In the genomic region with DNA sequence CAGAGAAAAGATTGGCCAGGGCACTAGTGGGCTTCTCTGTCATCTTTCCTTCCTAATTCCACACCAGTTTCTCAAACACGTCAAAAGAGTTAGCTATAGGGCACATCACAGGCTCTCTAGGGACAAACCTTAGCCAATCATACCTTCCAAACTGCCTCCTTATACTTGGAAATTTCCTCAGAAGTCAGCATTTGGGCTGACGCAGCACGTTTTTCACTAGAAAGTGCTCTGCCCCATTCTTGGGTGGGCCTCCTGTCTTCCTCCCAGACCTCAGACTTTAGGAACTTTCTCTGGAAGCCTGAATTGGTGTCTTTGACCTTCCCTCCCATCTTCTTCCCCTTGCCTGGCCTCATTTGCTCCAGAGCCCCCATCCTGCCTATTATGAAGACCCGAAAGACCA, we compare ENCODE assay signal across 8 cellular contexts. TPM values are rescaled to one million over a fixed set of nuclear protein-coding genes. Genes with fewer than 3 reads are reported as not detected.
DNase-seq lines count a peak whose midpoint lies in the region; ATAC-seq lines count a peak whose summit lies in the region.

No MANE protein-coding gene starts in this region.

- H3K27me3 Mint-ChIP-seq in IgD-negative memory B cell: peaks cover 5% of the 10 kb centered on the region
- peaks cover 6% of the 10 kb centered on the region for H3K27me3 Mint-ChIP-seq in activated naive CD8-positive, alpha-beta T cell
- peaks cover 11 to 12% of the 10 kb centered on the region in 2 donors for H3K27me3 Mint-ChIP-seq in stimulated activated naive B cell treated with anti-CD40 and anti-IgM and Interleukin-4, amounts not matched to agents 10 μg/mL and 1 μg/mL and 100 μg/mL, for 72 hours

- no peak overlapping the region; the same call in 1 of the 2 replicates for H3K9ac ChIP-seq in iPS-20b (ENCODE audit: low read depth, low read length)

- H3K9me3 Mint-ChIP-seq in IgD-negative memory B cell: no peaks in the 10 kb centered on the region
- H3K9me3 Mint-ChIP-seq in activated naive CD8-positive, alpha-beta T cell (ENCODE audit: low read depth): no peaks in the 10 kb centered on the region
- H3K9me3 Mint-ChIP-seq in stimulated activated naive B cell treated with anti-CD40 and anti-IgM and Interleukin-4, amounts not matched to agents 10 μg/mL and 1 μg/mL and 100 μg/mL, for 72 hours: no peaks in the 10 kb centered on the region

- peaks cover 11 to 17% (median 16%) of the 10 kb centered on the region in 3 donors for H3K4me1 Mint-ChIP-seq in IgD-negative memory B cell
- H3K4me1 Mint-ChIP-seq in activated naive CD8-positive, alpha-beta T cell (ENCODE audit: low read depth): peaks cover 19% of the 10 kb centered on the region
- H3K4me1 Mint-ChIP-seq in stimulated activated naive B cell treated with anti-CD40 and anti-IgM and Interleukin-4, amounts not matched to agents 10 μg/mL and 1 μg/mL and 100 μg/mL, for 72 hours: peaks cover 14 to 26% of the 10 kb centered on the region in 2 donors

- peak overlapping the region; percentile 79 for H3K4me3 ChIP-seq in iPS-20b (ENCODE audit: low read length)

- H3K36me3 ChIP-seq in iPS-20b (ENCODE audit: insufficient read depth, low read depth, low read length): no peaks in the 10 kb centered on the region

- peak overlapping the region in 1 of 3 donors; percentile 90 for H3K27ac Mint-ChIP-seq in IgD-negative memory B cell
- H3K27ac Mint-ChIP-seq in activated naive CD8-positive, alpha-beta T cell: no peak overlapping the region
- H3K27ac Mint-ChIP-seq in stimulated activated naive B cell treated with anti-CD40 and anti-IgM and Interleukin-4, amounts not matched to agents 10 μg/mL and 1 μg/mL and 100 μg/mL, for 72 hours: peak overlapping the region; percentile 96

- no peak for DNase-seq in stimulated activated naive B cell treated with anti-CD40 and anti-IgM and Interleukin-4, amounts not matched to agents 10 μg/mL and 1 μg/mL and 100 μg/mL, for 72 hours
- DNase-seq in NCI-H1436 (lab: John Stamatoyannopoulos, UW) (no peak), UCSD-AML1 (lab: John Stamatoyannopoulos, UW; ENCODE audit: unreplicated experiment) (no peak), left lobe of liver (ENCODE audit: low spot score) (no peak)

- no peak for ATAC-seq in stimulated activated naive B cell treated with anti-CD40 and anti-IgM and Interleukin-4, amounts not matched to agents 10 μg/mL and 1 μg/mL and 100 μg/mL, for 72 hours (replicated peaks)
- no peak for ATAC-seq in GM19397 (IDR thresholded peaks at IDR 0.05; ENCODE audit: unreplicated experiment)
- ATAC-seq in left lobe of liver: no peak

- H3K9me3 ChIP-seq in iPS-20b (ENCODE audit: insufficient read depth, low read depth, low read length): no peaks in the 10 kb centered on the region

- H3K27me3 ChIP-seq in iPS-20b (ENCODE audit: insufficient read depth, low read length): peaks cover 63% of the 10 kb centered on the region

- H3K4me1 ChIP-seq in iPS-20b (ENCODE audit: insufficient read depth, low read length): peaks cover 7% of the 10 kb centered on the region

- H3K36me3 Mint-ChIP-seq in IgD-negative memory B cell: peaks cover 6% of the 10 kb centered on the region
- H3K36me3 Mint-ChIP-seq in activated naive CD8-positive, alpha-beta T cell: no peaks in the 10 kb centered on the region
- peaks cover 3 to 10% of the 10 kb centered on the region in 2 donors for H3K36me3 Mint-ChIP-seq in stimulated activated naive B cell treated with anti-CD40 and anti-IgM and Interleukin-4, amounts not matched to agents 10 μg/mL and 1 μg/mL and 100 μg/mL, for 72 hours

- no peak overlapping the region for H3K27ac ChIP-seq in iPS-20b (ENCODE audit: low read length)

- peak overlapping the region; percentile 97 to 100 (median 98) for H3K4me3 Mint-ChIP-seq in IgD-negative memory B cell
- H3K4me3 Mint-ChIP-seq in activated naive CD8-positive, alpha-beta T cell: peak overlapping the region; percentile 94
- H3K4me3 Mint-ChIP-seq in stimulated activated naive B cell treated with anti-CD40 and anti-IgM and Interleukin-4, amounts not matched to agents 10 μg/mL and 1 μg/mL and 100 μg/mL, for 72 hours: peak overlapping the region; percentile 94 to 98

RNA-seq across cellular contexts. Expression of a gene that starts 11.1 kb away (rescaled TPM):
- polyA plus RNA-seq in IgD-negative memory B cell: 7.4 TPM
- 5.2 TPM for total RNA-seq in left lobe of liver

RNA-seq across cellular contexts. Expression of a gene that starts 11.2 kb away (rescaled TPM):
- polyA plus RNA-seq in IgD-negative memory B cell: not detected
- total RNA-seq in left lobe of liver: 0.13 TPM

RNA-seq across cellular contexts. Expression of a gene that starts 19.7 kb away (rescaled TPM):
- polyA plus RNA-seq in IgD-negative memory B cell: not detected
- total RNA-seq in left lobe of liver: 0.78 TPM

RNA-seq across cellular contexts. Expression of a gene that starts 42.5 kb away (rescaled TPM):
- 17.5 TPM for polyA plus RNA-seq in IgD-negative memory B cell
- total RNA-seq in left lobe of liver: 11.1 TPM

RNA-seq across cellular contexts. Expression of a gene that starts 54.8 kb away (rescaled TPM):
- 13.6 TPM for polyA plus RNA-seq in IgD-negative memory B cell
- total RNA-seq in left lobe of liver: 3.2 TPM
